Comparison of ENCODE assay signal across 17 cellular contexts in the genomic region with DNA sequence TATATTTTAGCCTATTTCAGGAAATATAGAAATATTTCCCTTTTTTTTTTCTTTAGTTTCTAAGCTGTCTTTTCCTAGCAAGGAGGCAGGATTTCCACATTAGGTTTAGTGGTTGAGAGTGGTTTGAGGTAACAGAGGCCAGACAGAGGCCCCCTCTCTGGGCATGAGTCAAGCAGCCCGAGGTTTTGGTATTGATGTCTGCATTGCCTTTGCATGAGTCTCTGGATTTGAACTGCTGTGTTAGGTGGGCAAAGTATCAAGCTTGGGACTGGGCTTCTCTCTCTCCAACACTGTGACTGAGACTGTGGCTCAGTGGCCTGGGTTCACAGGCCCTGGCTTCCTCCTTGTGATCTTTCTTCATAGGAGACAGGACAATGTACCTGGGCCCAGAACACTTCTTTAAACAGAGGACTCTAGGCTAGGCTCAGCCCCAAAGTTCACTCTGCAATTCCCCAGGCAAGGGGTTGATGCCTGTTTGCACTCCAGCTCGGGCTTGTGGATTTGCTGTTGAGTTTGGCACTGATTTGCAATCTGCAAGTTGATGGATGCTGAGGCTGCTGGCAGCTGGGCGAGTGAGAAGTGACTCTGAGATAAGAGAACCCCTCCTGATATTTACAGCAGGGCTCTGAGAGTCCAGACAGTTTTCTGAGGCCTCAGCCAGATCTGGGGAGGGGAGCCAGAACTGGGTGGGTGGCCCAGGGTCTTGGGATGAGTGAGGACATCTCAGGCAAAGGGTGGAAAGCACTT.
"Had no signal": no experiment of that assay in that cellular context is flagged by ENCODE, and none has a peak within 500 bp of the region (broad histone marks: within the 10 kb centered on the region; RNA-seq: fewer than 3 reads in every experiment).

No MANE protein-coding gene starts in this region.

- H3K27ac Mint-ChIP-seq: activated CD4-positive, alpha-beta memory T cell treated with anti-CD3 and anti-CD28 coated beads for 36 hours; activated naive CD8-positive, alpha-beta T cell treated with anti-CD3 and anti-CD28 coated beads, Interleukin-2, amount 10 ng/mL, durations not matched to agents 7 days and 5 days; stimulated activated effector memory CD8-positive, alpha-beta T cell treated with anti-CD3 and anti-CD28 coated beads, Interleukin-12 subunit alpha, Interleukin-12 subunit beta, amount 100 ng/mL, for 72 hours; T-cell had no signal

- H3K4me3 ChIP-seq: body of pancreas, dorsolateral prefrontal cortex, left lung, pancreas, SJSA1, transverse colon had no signal

- H3K36me3 ChIP-seq: left lung, pancreas, SJSA1, transverse colon had no signal

- H3K36me3 Mint-ChIP-seq: activated CD4-positive, alpha-beta memory T cell treated with anti-CD3 and anti-CD28 coated beads for 36 hours; activated naive CD8-positive, alpha-beta T cell treated with anti-CD3 and anti-CD28 coated beads, Interleukin-2, amount 10 ng/mL, durations not matched to agents 7 days and 5 days; stimulated activated effector memory CD8-positive, alpha-beta T cell treated with anti-CD3 and anti-CD28 coated beads, Interleukin-12 subunit alpha, Interleukin-12 subunit beta, amount 100 ng/mL, for 72 hours; T-cell had no signal

- H3K27ac ChIP-seq: body of pancreas, dorsolateral prefrontal cortex, foreskin keratinocyte, pancreas, SJSA1, transverse colon had no signal

- H3K27me3 ChIP-seq: body of pancreas, foreskin keratinocyte, left lung, pancreas, SJSA1, transverse colon had no signal

- H3K4me1 ChIP-seq: body of pancreas, left lung, pancreas, SJSA1, transverse colon had no signal

- H3K9me3 Mint-ChIP-seq: activated CD4-positive, alpha-beta memory T cell treated with anti-CD3 and anti-CD28 coated beads for 36 hours; activated naive CD8-positive, alpha-beta T cell treated with anti-CD3 and anti-CD28 coated beads, Interleukin-2, amount 10 ng/mL, durations not matched to agents 7 days and 5 days; neural crest cell; stimulated activated effector memory CD8-positive, alpha-beta T cell treated with anti-CD3 and anti-CD28 coated beads, Interleukin-12 subunit alpha, Interleukin-12 subunit beta, amount 100 ng/mL, for 72 hours; T-cell had no signal

- H3K9me3 ChIP-seq: body of pancreas, left lung, pancreas, SJSA1, transverse colon had no signal

- H3K4me3 Mint-ChIP-seq: activated CD4-positive, alpha-beta memory T cell treated with anti-CD3 and anti-CD28 coated beads for 36 hours; activated naive CD8-positive, alpha-beta T cell treated with anti-CD3 and anti-CD28 coated beads, Interleukin-2, amount 10 ng/mL, durations not matched to agents 7 days and 5 days; neural crest cell; stimulated activated effector memory CD8-positive, alpha-beta T cell treated with anti-CD3 and anti-CD28 coated beads, Interleukin-12 subunit alpha, Interleukin-12 subunit beta, amount 100 ng/mL, for 72 hours; T-cell had no signal

- DNase-seq: activated CD4-positive, alpha-beta memory T cell treated with anti-CD3 and anti-CD28 coated beads for 36 hours; activated CD4-positive, alpha-beta T cell treated with anti-CD3 and anti-CD28 coated beads for 1 hour; activated gamma-delta T cell; activated naive CD8-positive, alpha-beta T cell treated with anti-CD3 and anti-CD28 coated beads, Interleukin-2, amount 10 ng/mL, durations not matched to agents 7 days and 5 days; activated T-cell treated with anti-CD3 and anti-CD28 coated beads, Interleukin-2, amount 50 U/mL, for 48 hours; body of pancreas; dorsolateral prefrontal cortex; foreskin keratinocyte; left lung; pancreas; small intestine; T-cell; T1000; transverse colon had no signal

- FAIRE-seq: pancreas, small intestine had no signal

- H3K4me1 Mint-ChIP-seq: activated naive CD8-positive, alpha-beta T cell treated with anti-CD3 and anti-CD28 coated beads, Interleukin-2, amount 10 ng/mL, durations not matched to agents 7 days and 5 days; neural crest cell; stimulated activated effector memory CD8-positive, alpha-beta T cell treated with anti-CD3 and anti-CD28 coated beads, Interleukin-12 subunit alpha, Interleukin-12 subunit beta, amount 100 ng/mL, for 72 hours; T-cell had no signal
